8 cellular contexts compared by ENCODE assay signal in the genomic region with DNA sequence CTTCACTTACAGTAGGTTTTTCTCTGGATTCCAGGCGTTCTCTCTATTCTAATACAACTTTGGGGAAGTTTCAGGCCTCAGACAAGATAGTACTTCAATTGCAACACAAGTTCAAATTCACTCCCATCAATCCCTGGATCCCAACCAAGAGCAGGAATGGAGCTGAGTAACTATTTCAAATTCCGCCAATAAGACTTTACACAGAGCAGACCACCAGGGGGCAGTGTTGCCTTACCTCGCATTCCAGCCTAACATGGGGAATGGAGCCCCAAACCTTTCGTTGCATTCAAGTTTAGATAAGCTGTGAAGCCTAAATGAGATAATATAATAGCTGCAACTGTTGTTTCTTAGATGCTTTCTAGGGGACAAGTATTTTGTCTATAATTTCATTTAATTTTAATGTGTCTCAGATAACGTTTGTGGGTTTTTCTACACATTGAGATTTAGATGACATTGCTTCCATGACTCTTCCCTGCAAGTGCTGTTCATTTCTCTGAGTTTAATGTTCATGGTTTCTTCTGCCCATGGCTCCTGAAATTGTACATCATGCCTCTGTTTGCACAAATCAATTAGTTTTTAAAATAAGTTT.
DNase-seq lines count a peak whose midpoint lies in the region; ATAC-seq and TF ChIP-seq lines count a peak whose summit lies in the region.

No MANE protein-coding gene starts in this region.

- H3K4me1 Mint-ChIP-seq in activated B cell treated with CpG ODN at 0.5 μM for 24 hours = no peaks in the 10 kb centered on the region

- H3K4me3 Mint-ChIP-seq in activated B cell treated with CpG ODN at 0.5 μM for 24 hours = no peak overlapping the region

- H3K4me3 ChIP-seq in left lung = no peak overlapping the region

- H3K27me3 ChIP-seq in left lung = peaks cover 0 to 6% of the 10 kb centered on the region in 2 donors

- intact Hi-C loops in activated B cell treated with CpG ODN at 0.5 μM for 24 hours (cut with micrococcal nuclease) = loop anchor here (1.0 kb wide), 1 partner anchor 245 kb away; no protein-coding TSS in a partner anchor
- intact Hi-C loops in left lung (cut with DNase I) = no loop called here

- H3K27ac ChIP-seq in left lung = no peak overlapping the region

- H3K36me3 ChIP-seq in left lung = no peaks in the 10 kb centered on the region

- H3K27ac Mint-ChIP-seq in activated B cell treated with CpG ODN at 0.5 μM for 24 hours = no peak overlapping the region

- peak; percentile 20 for DNase-seq in 8988T
- peak; percentile 11 to 50 for DNase-seq in NCI-H1930 (lab: John Stamatoyannopoulos, UW)
- peak; percentile 25 for DNase-seq in activated B cell treated with CpG ODN at 0.5 μM for 24 hours
- DNase-seq in cerebellum (ENCODE audit: low spot score) = peak; percentile 6
- peak in 1 of 2 donors; percentile 50 for DNase-seq in left lung
- DNase-seq in stimulated activated CD4-positive, alpha-beta T cell treated with anti-CD3 and anti-CD28 coated beads, TNF-alpha, amount 100 ng/mL, for 4 hours (ENCODE audit: low read depth in 3 of 3) = peak; percentile 9 to 34 (median 23)

- peak; percentile 96 for ATAC-seq in HG02852 (IDR thresholded peaks at IDR 0.05; ENCODE audit: unreplicated experiment)
- ATAC-seq in activated B cell treated with CpG ODN at 0.5 μM for 24 hours (ENCODE audit: low read depth) = no peak
- peak; percentile 89 for ATAC-seq in left lung

- H3K9me3 ChIP-seq in left lung = no peaks in the 10 kb centered on the region

- no peaks in the 10 kb centered on the region for H3K4me1 ChIP-seq in left lung

- TF ChIP-seq CTCF in GM12873 (IDR thresholded peaks at IDR 0.05; ENCODE audit: insufficient read depth, low read depth, low read length, missing control alignments) = peak; percentile 84
- peak; percentile 55 for TF ChIP-seq CTCF in activated B cell treated with CpG ODN at 0.5 μM for 24 hours (IDR thresholded peaks at IDR 0.05)
- peak; percentile 76 to 89 for TF ChIP-seq CTCF in left lung (IDR thresholded peaks at IDR 0.05)

- CTCF ChIA-PET in activated B cell treated with CpG ODN at 0.5 μM for 24 hours (lab: Charles Lee) = interaction anchor here (0.7 to 1.5 kb wide), 5 partner anchors 11 to 18 kb away, joined by 3 to 4 read pairs (median 3); no protein-coding TSS in a partner anchor

- no peaks in the 10 kb centered on the region for H3K36me3 Mint-ChIP-seq in activated B cell treated with CpG ODN at 0.5 μM for 24 hours (ENCODE audit: low read depth)

- no peaks in the 10 kb centered on the region for H3K9me3 Mint-ChIP-seq in activated B cell treated with CpG ODN at 0.5 μM for 24 hours

- POLR2A ChIA-PET in activated B cell treated with CpG ODN at 0.5 μM for 24 hours (lab: Charles Lee) = no interaction called here

- peaks cover 4% of the 10 kb centered on the region for H3K27me3 Mint-ChIP-seq in activated B cell treated with CpG ODN at 0.5 μM for 24 hours
